ENCODE assay signal across 9 cellular contexts in genomic region chr11:1651411-1651810, GRCh38. TPM values are rescaled to one million over a fixed set of nuclear protein-coding genes. Genes with fewer than 3 reads are reported as not detected.
"Had no signal": no experiment of that assay in that cellular context is flagged by ENCODE, and none has a peak within 500 bp of the region (broad histone marks: within the 10 kb centered on the region; RNA-seq: fewer than 3 reads in every experiment).

No MANE protein-coding gene starts in this region.

RNA-seq across cellular contexts. Expression of gene KRTAP5-5, which starts 21.8 kb away (rescaled TPM):
- total RNA-seq: HepG2, HT1080, IMR-90, M059J, OCI-LY7, PC-3, Right ventricle myocardium superior, RPMI7951, SJSA1 had no signal
- polyA plus RNA-seq: HepG2, IMR-90 had no signal

RNA-seq across cellular contexts. Expression of gene KRTAP5-4, which starts 29.5 kb away (rescaled TPM):
- total RNA-seq: HepG2, HT1080, IMR-90, M059J, OCI-LY7, PC-3, Right ventricle myocardium superior, RPMI7951, SJSA1 had no signal
- polyA plus RNA-seq: HepG2, IMR-90 had no signal

RNA-seq across cellular contexts. Expression of gene KRTAP5-3, which starts 43.1 kb away (rescaled TPM):
- total RNA-seq: HepG2, HT1080, IMR-90, M059J, OCI-LY7, PC-3, Right ventricle myocardium superior, RPMI7951, SJSA1 had no signal
- polyA plus RNA-seq: HepG2, IMR-90 had no signal

RNA-seq across cellular contexts. Expression of gene KRTAP5-6, which starts 45.6 kb away (rescaled TPM):
- total RNA-seq: HepG2, HT1080, IMR-90, M059J, OCI-LY7, PC-3, Right ventricle myocardium superior, RPMI7951, SJSA1 had no signal
- polyA plus RNA-seq: HepG2, IMR-90 had no signal

RNA-seq across cellular contexts. Expression of gene KRTAP5-2, which starts 53.3 kb away (rescaled TPM):
- total RNA-seq: HepG2, HT1080, IMR-90, M059J, OCI-LY7, PC-3, Right ventricle myocardium superior, RPMI7951, SJSA1 had no signal
- polyA plus RNA-seq: HepG2, IMR-90 had no signal
